ENCODE assay signal across 12 cellular contexts in genomic region chr13:67148219-67148583, GRCh38.
DNase-seq lines count a peak whose midpoint lies in the region; ATAC-seq and TF ChIP-seq lines count a peak whose summit lies in the region.
"Had no signal": no experiment of that assay in that cellular context is flagged by ENCODE, and none has a peak within 500 bp of the region (broad histone marks: within the 10 kb centered on the region; RNA-seq: fewer than 3 reads in every experiment).

No MANE protein-coding gene starts in this region.

- no peaks in the 10 kb centered on the region for H3K36me3 Mint-ChIP-seq in T-cell

- peaks cover 0 to 5% (median 0%) of the 10 kb centered on the region in 3 donors for H3K9me3 Mint-ChIP-seq in T-cell
- H3K9me3 Mint-ChIP-seq: activated naive CD8-positive, alpha-beta T cell treated with anti-CD3 and anti-CD28 coated beads, Interleukin-2, amount 50 U/mL, for 24 hours had no signal

- no peak overlapping the region for H2AK5ac ChIP-seq in mesendoderm (ENCODE audit: low read length)

- no peak overlapping the region for H3K4me3 Mint-ChIP-seq in T-cell
- H3K4me3 Mint-ChIP-seq: activated naive CD8-positive, alpha-beta T cell treated with anti-CD3 and anti-CD28 coated beads, Interleukin-2, amount 50 U/mL, for 24 hours had no signal

- H2AFZ ChIP-seq in osteoblast (ENCODE audit: low read length), result no peak overlapping the region

- H3K79me1 ChIP-seq in mesendoderm (ENCODE audit: low read length), result no peaks in the 10 kb centered on the region

- H4K8ac ChIP-seq in mesendoderm (ENCODE audit: low read depth, low read length), result no peak overlapping the region

- peaks cover 0 to 8% (median 0%) of the 10 kb centered on the region in 3 donors for H3K4me1 Mint-ChIP-seq in T-cell

- no peak overlapping the region for H3K4ac ChIP-seq in mesendoderm (ENCODE audit: low read depth, low read length)

- no CpG with 5 or more reads among the region's 1 CpG for WGBS in mesendoderm (ENCODE audit: extremely low coverage, insufficient coverage, low lambda C conversion rate)

- TF ChIP-seq CTCF in foreskin fibroblast (IDR thresholded peaks at IDR 0.05; ENCODE audit: low read depth, low read length) (no peak), osteoblast (IDR thresholded peaks at IDR 0.05; ENCODE audit: extremely low read depth, low read depth, low read length) (no peak)

- no peak overlapping the region for H2BK15ac ChIP-seq in mesendoderm (replicated peaks; ENCODE audit: low read depth)

- H3K27ac ChIP-seq in SK-N-MC (peak overlapping the region; percentile 74), osteoblast (ENCODE audit: low read depth, low read length) (peak overlapping the region; percentile 69), mesendoderm (ENCODE audit: low read depth, low read length) (no peak overlapping the region)
- H3K27ac ChIP-seq: suprapubic skin had no signal

- H3K79me2 ChIP-seq in osteoblast (ENCODE audit: insufficient read depth, low read length) (no peaks in the 10 kb centered on the region), mesendoderm (ENCODE audit: control insufficient read depth, insufficient read depth, low read length) (no peaks in the 10 kb centered on the region)

- H4K20me1 ChIP-seq in osteoblast (ENCODE audit: insufficient read depth, low read length), result no peaks in the 10 kb centered on the region

- no peaks in the 10 kb centered on the region for H3K27me3 ChIP-seq in osteoblast (ENCODE audit: insufficient read depth, low read length)
- H3K27me3 ChIP-seq in mesendoderm (ENCODE audit: insufficient read depth, low read length, poor library complexity), result no peaks in the 10 kb centered on the region
- H3K27me3 ChIP-seq: suprapubic skin had no signal

- no peak overlapping the region for H2BK120ac ChIP-seq in mesendoderm (ENCODE audit: low read depth, low read length)

- no peak overlapping the region for H2BK5ac ChIP-seq in mesendoderm (ENCODE audit: low read length)

- H3K4me1 ChIP-seq in osteoblast (ENCODE audit: insufficient read depth, low read length) (peaks cover 17% of the 10 kb centered on the region), mesendoderm (ENCODE audit: control insufficient read depth, low read depth, low read length) (no peaks in the 10 kb centered on the region)

- H3K23ac ChIP-seq in mesendoderm (ENCODE audit: low read length), result no peak overlapping the region

- H3K27me3 Mint-ChIP-seq in T-cell, result no peaks in the 10 kb centered on the region
- H3K27me3 Mint-ChIP-seq: activated naive CD8-positive, alpha-beta T cell treated with anti-CD3 and anti-CD28 coated beads, Interleukin-2, amount 50 U/mL, for 24 hours had no signal

- H3K4me3 ChIP-seq in SK-N-MC (peak overlapping the region; percentile 47), foreskin fibroblast (ENCODE audit: low read depth in 1 of 2, low read length in 2 of 2) (no peak overlapping the region), osteoblast (ENCODE audit: insufficient read depth, low read length) (no peak overlapping the region), mesendoderm (ENCODE audit: low read length) (no peak overlapping the region)
- H3K4me3 ChIP-seq: suprapubic skin had no signal

- POLR2A ChIA-PET in T-cell (lab: Charles Lee), result no interaction called here

- no peak overlapping the region for H3K27ac Mint-ChIP-seq in T-cell
- H3K27ac Mint-ChIP-seq: activated naive CD8-positive, alpha-beta T cell treated with anti-CD3 and anti-CD28 coated beads, Interleukin-2, amount 50 U/mL, for 24 hours had no signal

- H3K9me3 ChIP-seq in SK-N-MC (ENCODE audit: low read depth, low read length) (no peaks in the 10 kb centered on the region), osteoblast (ENCODE audit: low read depth, low read length) (no peaks in the 10 kb centered on the region)
- H3K9me3 ChIP-seq: suprapubic skin had no signal

- H4K5ac ChIP-seq in mesendoderm (ENCODE audit: low read length), result no peak overlapping the region

- no peaks in the 10 kb centered on the region for H3K36me3 ChIP-seq in SK-N-MC (ENCODE audit: insufficient read depth, low read length)
- H3K36me3 ChIP-seq in osteoblast (ENCODE audit: insufficient read depth, low read length), result no peaks in the 10 kb centered on the region
- H3K36me3 ChIP-seq in mesendoderm (ENCODE audit: control insufficient read depth, insufficient read depth, low read length), result no peaks in the 10 kb centered on the region
- H3K36me3 ChIP-seq: suprapubic skin had no signal

- no peak overlapping the region for H3K18ac ChIP-seq in mesendoderm (ENCODE audit: low read length)

- DNase-seq in ELR (ENCODE audit: low read depth), result peak; percentile 69
- DNase-seq in SK-N-MC (ENCODE audit: low read depth, low spot score), result no peak
- peak; percentile 34 to 60 for DNase-seq in foreskin fibroblast
- peak; percentile 77 for DNase-seq in osteoblast (ENCODE audit: insufficient read length, low spot score, missing footprints)
- no peak for DNase-seq in mesendoderm
- DNase-seq in activated CD4-positive, alpha-beta T cell treated with anti-CD3 and anti-CD28 coated beads for 4 hours, result no peak
- no peak for DNase-seq in T-cell
- no peak for DNase-seq in activated CD4-positive, alpha-beta T cell treated with anti-CD3 and anti-CD28 coated beads, Interleukin-2, amount 50 U/mL, for 1 hour
- DNase-seq: activated naive CD8-positive, alpha-beta T cell treated with anti-CD3 and anti-CD28 coated beads, Interleukin-2, amount 50 U/mL, for 24 hours; NCI-H510A; stimulated activated CD4-positive, alpha-beta T cell treated with anti-CD3 and anti-CD28 coated beads, Interleukin-1b, Interleukin-23, amount 100 ng/mL, for 48 hours had no signal

- H3K56ac ChIP-seq in mesendoderm (ENCODE audit: low read length), result no peak overlapping the region

- ATAC-seq in T-cell (replicated peaks in 1 of 4), result no peak
- ATAC-seq: activated naive CD8-positive, alpha-beta T cell treated with anti-CD3 and anti-CD28 coated beads, Interleukin-2, amount 50 U/mL, for 24 hours had no signal

- H3K9ac ChIP-seq in SK-N-MC (ENCODE audit: insufficient read length) (no peak overlapping the region), mesendoderm (ENCODE audit: low read length) (no peak overlapping the region)

- H3K4me2 ChIP-seq in osteoblast (ENCODE audit: insufficient read depth, low read length) (peak overlapping the region; percentile 77), mesendoderm (ENCODE audit: low read length) (no peak overlapping the region)

- CTCF ChIA-PET in T-cell (lab: Charles Lee), result no interaction called here

Comparison
In these comparisons a context has a peak if more than half of its experiments do, and no peak if none do; other contexts are left out.
1. DNase-seq: peak in ELR (single experiment), foreskin fibroblast (2 of 2) and osteoblast (single experiment); none in SK-N-MC (single experiment), mesendoderm (single experiment), activated CD4-positive, alpha-beta T cell treated with anti-CD3 and anti-CD28 coated beads for 4 hours (0 of 2), T-cell (0 of 34) and activated CD4-positive, alpha-beta T cell treated with anti-CD3 and anti-CD28 coated beads, Interleukin-2, amount 50 U/mL, for 1 hour (single experiment).